Comparison of ENCODE assay signal across 19 cellular contexts in the genomic region with DNA sequence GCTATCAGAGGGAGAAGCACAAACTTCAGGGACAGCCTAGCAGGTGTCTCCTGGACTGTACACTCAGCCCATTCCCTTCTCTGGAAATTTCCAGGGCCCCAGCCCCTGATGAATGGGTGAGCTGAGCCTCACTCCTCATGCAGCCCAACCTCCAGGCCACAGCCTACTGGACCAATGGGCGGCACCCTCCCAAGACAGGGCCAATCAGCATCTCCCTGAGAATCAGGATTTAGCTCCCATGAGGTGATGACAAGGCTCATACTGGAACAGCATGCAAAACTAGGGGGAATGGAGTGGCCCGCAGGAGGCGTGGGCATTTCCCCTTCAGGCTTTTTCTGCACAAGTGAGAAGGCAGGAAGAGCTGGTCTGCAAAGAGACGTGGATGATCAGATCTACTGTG. TPM values are rescaled to one million over a fixed set of nuclear protein-coding genes. Genes with fewer than 3 reads are reported as not detected.
DNase-seq lines count a peak whose midpoint lies in the region; ATAC-seq and TF ChIP-seq lines count a peak whose summit lies in the region.
"Had no signal": no experiment of that assay in that cellular context is flagged by ENCODE, and none has a peak within 500 bp of the region (broad histone marks: within the 10 kb centered on the region; RNA-seq: fewer than 3 reads in every experiment).

No MANE protein-coding gene starts in this region.

- POLR2A ChIA-PET in activated CD4-positive, alpha-beta T cell treated with anti-CD3 and anti-CD28 coated beads, Interleukin-2, amount 10 ng/mL, durations not matched to agents 7 days and 5 days (lab: Charles Lee) = interaction anchor here (0.8 kb wide), 1 partner anchor 83 kb away, joined by 3 read pairs; no protein-coding TSS in a partner anchor
- POLR2A ChIA-PET in HCT116 (lab: Charles Lee) = no interaction called here

- H3K27ac ChIP-seq in HCT116 (ENCODE audit: low read depth, low read length) = no peak overlapping the region
- H3K27ac ChIP-seq: transverse colon, VCaP had no signal

- peak overlapping the region; percentile 90 for H3K27ac Mint-ChIP-seq in activated CD4-positive, alpha-beta T cell treated with anti-CD3 and anti-CD28 coated beads, Interleukin-2, amount 10 ng/mL, durations not matched to agents 7 days and 5 days
- H3K27ac Mint-ChIP-seq in activated naive CD8-positive, alpha-beta T cell = peak overlapping the region; percentile 84
- peak overlapping the region; percentile 81 to 86 for H3K27ac Mint-ChIP-seq in natural killer cell treated with Interleukin-12 subunit alpha and Interleukin-12 subunit beta and Interleukin-15 and Interleukin-18, amount 100 ng/mL, for 72 hours

- no peaks in the 10 kb centered on the region for H3K9me2 ChIP-seq in HCT116 (ENCODE audit: insufficient read depth)

- CTCF ChIA-PET in activated CD4-positive, alpha-beta T cell treated with anti-CD3 and anti-CD28 coated beads, Interleukin-2, amount 10 ng/mL, durations not matched to agents 7 days and 5 days (lab: Charles Lee) = interaction anchor here (0.6 to 2.2 kb wide), 4 partner anchors 8 to 701 kb away, joined by 3 to 17 read pairs (median 6); no protein-coding TSS in a partner anchor
- CTCF ChIA-PET in HCT116 (lab: Charles Lee) = no interaction called here

- no peak for TF ChIP-seq CTCF in HCT116 (IDR thresholded peaks at IDR 0.05 in 2 of 3, conservative IDR thresholded peaks at IDR 0.05 in 1 of 3; ENCODE audit: borderline replicate concordance in 1 of 3, insufficient read depth in 1 of 3, low read depth in 2 of 3, low read length in 2 of 3)

- no peaks in the 10 kb centered on the region for H4K20me1 ChIP-seq in HCT116 (ENCODE audit: insufficient read depth)

- no peak overlapping the region for H3K9ac ChIP-seq in HCT116 (ENCODE audit: low read length)

- H3K4me2 ChIP-seq in HCT116 (ENCODE audit: low read length) = no peak overlapping the region

- no peak overlapping the region for H3K4me3 ChIP-seq in HCT116 (replicated peaks in 1 of 2; ENCODE audit: low read depth in 1 of 2, low read length in 2 of 2)
- H3K4me3 ChIP-seq: transverse colon had no signal

- ATAC-seq in HCT116 = peak; percentile 52; the same call in 1 of the 2 replicates
- peak; percentile 38 to 56 for ATAC-seq in natural killer cell treated with Interleukin-12 subunit alpha and Interleukin-12 subunit beta and Interleukin-15 and Interleukin-18, amount 100 ng/mL, for 72 hours
- no peak for ATAC-seq in GM21576 (IDR thresholded peaks at IDR 0.05; ENCODE audit: unreplicated experiment)
- no peak for ATAC-seq in GM18907 (IDR thresholded peaks at IDR 0.05; ENCODE audit: unreplicated experiment)

- intact Hi-C loops in HCT116 (cut with micrococcal nuclease) = no loop called here

- no peak for TF ChIP-seq POLR2A in HCT116 (IDR thresholded peaks at IDR 0.05; ENCODE audit: borderline replicate concordance, extremely low read depth, insufficient read depth, insufficient read length)

- H3K79me2 ChIP-seq in HCT116 (ENCODE audit: insufficient read depth, low read length) = no peaks in the 10 kb centered on the region

- no peak for DNase-seq in activated CD4-positive, alpha-beta T cell treated with anti-CD3 and anti-CD28 coated beads, Interleukin-2, amount 10 ng/mL, durations not matched to agents 7 days and 5 days
- no peak for DNase-seq in activated CD4-positive, alpha-beta T cell treated with anti-CD3 and anti-CD28 coated beads for 1 hour
- no peak for DNase-seq in HCT116 (ENCODE audit: low read depth, low spot score)
- no peak for DNase-seq in natural killer cell treated with Interleukin-12 subunit alpha and Interleukin-12 subunit beta and Interleukin-15 and Interleukin-18, amount 100 ng/mL, for 72 hours (ENCODE audit: low spot score)
- no peak for DNase-seq in islet precursor cell
- DNase-seq: activated CD8-positive, alpha-beta memory T cell treated with anti-CD3 and anti-CD28 coated beads for 24 hours; amygdala; kidney glomerular epithelial cell; mammary epithelial cell; NCI-H2107; retina; stimulated activated CD4-positive, alpha-beta T cell treated with anti-CD3 and anti-CD28 coated beads, Interleukin-4, amount 100 ng/mL, for 24 hours; stimulated activated naive CD8-positive, alpha-beta T cell treated with anti-CD3 and anti-CD28 coated beads, Interleukin-15, Interleukin-2, amounts not matched to agents 100 U/mL and 50 U/mL, for 24 hours; transverse colon had no signal

- BruUV-seq in HCT116 (replicated peaks; lab: Mats Ljungman, UMichigan) = no TSS peak

- H3K4me1 Mint-ChIP-seq in activated CD4-positive, alpha-beta T cell treated with anti-CD3 and anti-CD28 coated beads, Interleukin-2, amount 10 ng/mL, durations not matched to agents 7 days and 5 days = peaks cover 86% of the 10 kb centered on the region
- H3K4me1 Mint-ChIP-seq in activated naive CD8-positive, alpha-beta T cell (ENCODE audit: low read depth) = peaks cover 85% of the 10 kb centered on the region
- peaks cover 74 to 78% of the 10 kb centered on the region in 2 donors for H3K4me1 Mint-ChIP-seq in natural killer cell treated with Interleukin-12 subunit alpha and Interleukin-12 subunit beta and Interleukin-15 and Interleukin-18, amount 100 ng/mL, for 72 hours (ENCODE audit: low read depth in 2 of 2)

- no peaks in the 10 kb centered on the region for H3K9me3 ChIP-seq in HCT116 (ENCODE audit: control insufficient read depth in 1 of 2, insufficient read depth in 1 of 2, low read depth in 1 of 2, low read length in 2 of 2)
- H3K9me3 ChIP-seq: transverse colon had no signal

- H3K36me3 ChIP-seq in HCT116 (ENCODE audit: control insufficient read depth in 1 of 2, insufficient read depth in 2 of 2, low read length in 2 of 2) = no peaks in the 10 kb centered on the region

- H2AFZ ChIP-seq in HCT116 (ENCODE audit: low read depth, low read length, poor library complexity, severe bottlenecking) = no peak overlapping the region

- H3K9me3 Mint-ChIP-seq in activated CD4-positive, alpha-beta T cell treated with anti-CD3 and anti-CD28 coated beads, Interleukin-2, amount 10 ng/mL, durations not matched to agents 7 days and 5 days = no peaks in the 10 kb centered on the region
- no peaks in the 10 kb centered on the region for H3K9me3 Mint-ChIP-seq in activated naive CD8-positive, alpha-beta T cell (ENCODE audit: low read depth)
- H3K9me3 Mint-ChIP-seq in natural killer cell treated with Interleukin-12 subunit alpha and Interleukin-12 subunit beta and Interleukin-15 and Interleukin-18, amount 100 ng/mL, for 72 hours = no peaks in the 10 kb centered on the region

- H3K4me1 ChIP-seq in HCT116 (ENCODE audit: control insufficient read depth in 1 of 2, insufficient read depth in 2 of 2, low read length in 2 of 2) = no peaks in the 10 kb centered on the region
- H3K4me1 ChIP-seq: transverse colon had no signal

- TF ChIP-seq RAD21 in HCT116 (IDR thresholded peaks at IDR 0.05; ENCODE audit: low read depth) = no peak

- peak overlapping the region; percentile 39 for H3K4me3 Mint-ChIP-seq in activated CD4-positive, alpha-beta T cell treated with anti-CD3 and anti-CD28 coated beads, Interleukin-2, amount 10 ng/mL, durations not matched to agents 7 days and 5 days
- H3K4me3 Mint-ChIP-seq in activated naive CD8-positive, alpha-beta T cell = peak overlapping the region; percentile 17
- H3K4me3 Mint-ChIP-seq in natural killer cell treated with Interleukin-12 subunit alpha and Interleukin-12 subunit beta and Interleukin-15 and Interleukin-18, amount 100 ng/mL, for 72 hours = peak overlapping the region; percentile 50

- H3K27me3 ChIP-seq in HCT116 (ENCODE audit: insufficient read depth, low read length) = no peaks in the 10 kb centered on the region
- H3K27me3 ChIP-seq: transverse colon had no signal

- peaks cover 91% of the 10 kb centered on the region for H3K36me3 Mint-ChIP-seq in activated CD4-positive, alpha-beta T cell treated with anti-CD3 and anti-CD28 coated beads, Interleukin-2, amount 10 ng/mL, durations not matched to agents 7 days and 5 days (ENCODE audit: low read depth)
- H3K36me3 Mint-ChIP-seq in activated naive CD8-positive, alpha-beta T cell = peaks cover 46% of the 10 kb centered on the region
- peaks cover 52% of the 10 kb centered on the region for H3K36me3 Mint-ChIP-seq in natural killer cell treated with Interleukin-12 subunit alpha and Interleukin-12 subunit beta and Interleukin-15 and Interleukin-18, amount 100 ng/mL, for 72 hours

- RAD21 ChIA-PET in HCT116 (lab: Charles Lee; ENCODE audit: low non-redundant PET in 1 of 2, low total read pairs in 2 of 2, uncharacterized antibody in 2 of 2, unreplicated experiment in 2 of 2) = no interaction called here

- no peaks in the 10 kb centered on the region for H3K27me3 Mint-ChIP-seq in activated CD4-positive, alpha-beta T cell treated with anti-CD3 and anti-CD28 coated beads, Interleukin-2, amount 10 ng/mL, durations not matched to agents 7 days and 5 days
- H3K27me3 Mint-ChIP-seq in activated naive CD8-positive, alpha-beta T cell = no peaks in the 10 kb centered on the region
- H3K27me3 Mint-ChIP-seq in natural killer cell treated with Interleukin-12 subunit alpha and Interleukin-12 subunit beta and Interleukin-15 and Interleukin-18, amount 100 ng/mL, for 72 hours = no peaks in the 10 kb centered on the region

TF ChIP-seq in HCT116, 20 proteins besides CTCF, POLR2A, EP300 and RAD21 (continues in another document):
- TF ChIP-seq, protein P1, sequence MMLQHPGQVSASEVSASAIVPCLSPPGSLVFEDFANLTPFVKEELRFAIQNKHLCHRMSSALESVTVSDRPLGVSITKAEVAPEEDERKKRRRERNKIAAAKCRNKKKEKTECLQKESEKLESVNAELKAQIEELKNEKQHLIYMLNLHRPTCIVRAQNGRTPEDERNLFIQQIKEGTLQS (IDR thresholded peaks at IDR 0.05) = no peak
- no peak for TF ChIP-seq POLR2AphosphoS5 (IDR thresholded peaks at IDR 0.05; ENCODE audit: low read depth, low read length)
- no peak for TF ChIP-seq SIN3A (IDR thresholded peaks at IDR 0.05; ENCODE audit: low read depth)
- TF ChIP-seq SP1 (IDR thresholded peaks at IDR 0.05; ENCODE audit: low read depth) = no peak

RNA-seq across cellular contexts. Expression of gene NFATC2, which starts 29.0 kb away (rescaled TPM):
- total RNA-seq in activated CD4-positive, alpha-beta T cell treated with anti-CD3 and anti-CD28 coated beads, Interleukin-2, amount 10 ng/mL, durations not matched to agents 7 days and 5 days = 10 to 100 TPM; 62.0 to 68.8 TPM
- total RNA-seq in HCT116 (2021; ENCODE audit: unreplicated experiment) = 5.0 TPM
- 3.6 and 3.9 TPM in 2 replicates for polyA plus RNA-seq in HCT116 (2012)
- total RNA-seq in natural killer cell treated with Interleukin-12 subunit alpha and Interleukin-12 subunit beta and Interleukin-15 and Interleukin-18, amount 100 ng/mL, for 72 hours = 10 to 100 TPM; 83.3 to 97.1 TPM
- total RNA-seq: bronchial epithelial cell had no signal

Comparison
In these comparisons a context has a peak if more than half of its experiments do, and no peak if none do; other contexts are left out.
1. ATAC-seq: peak in HCT116 (single experiment) and natural killer cell treated with Interleukin-12 subunit alpha and Interleukin-12 subunit beta and Interleukin-15 and Interleukin-18, amount 100 ng/mL, for 72 hours (2 of 2); none in GM21576 (single experiment) and GM18907 (single experiment).
2. RNA of gene NFATC2, which starts 29.0 kb away (total RNA-seq): 83.3 to 97.1 TPM in natural killer cell treated with Interleukin-12 subunit alpha and Interleukin-12 subunit beta and Interleukin-15 and Interleukin-18, amount 100 ng/mL, for 72 hours and 62.0 to 68.8 TPM in activated CD4-positive, alpha-beta T cell treated with anti-CD3 and anti-CD28 coated beads, Interleukin-2, amount 10 ng/mL, durations not matched to agents 7 days and 5 days; 5.0 TPM in HCT116 (single experiment); every median in the first group is over 10 times any median in the second.
3. Peak in every context shown above with its lines, with median percentiles within 50 percentile points of each other: H3K27ac Mint-ChIP-seq and H3K4me3 Mint-ChIP-seq.